In the genomic region with DNA sequence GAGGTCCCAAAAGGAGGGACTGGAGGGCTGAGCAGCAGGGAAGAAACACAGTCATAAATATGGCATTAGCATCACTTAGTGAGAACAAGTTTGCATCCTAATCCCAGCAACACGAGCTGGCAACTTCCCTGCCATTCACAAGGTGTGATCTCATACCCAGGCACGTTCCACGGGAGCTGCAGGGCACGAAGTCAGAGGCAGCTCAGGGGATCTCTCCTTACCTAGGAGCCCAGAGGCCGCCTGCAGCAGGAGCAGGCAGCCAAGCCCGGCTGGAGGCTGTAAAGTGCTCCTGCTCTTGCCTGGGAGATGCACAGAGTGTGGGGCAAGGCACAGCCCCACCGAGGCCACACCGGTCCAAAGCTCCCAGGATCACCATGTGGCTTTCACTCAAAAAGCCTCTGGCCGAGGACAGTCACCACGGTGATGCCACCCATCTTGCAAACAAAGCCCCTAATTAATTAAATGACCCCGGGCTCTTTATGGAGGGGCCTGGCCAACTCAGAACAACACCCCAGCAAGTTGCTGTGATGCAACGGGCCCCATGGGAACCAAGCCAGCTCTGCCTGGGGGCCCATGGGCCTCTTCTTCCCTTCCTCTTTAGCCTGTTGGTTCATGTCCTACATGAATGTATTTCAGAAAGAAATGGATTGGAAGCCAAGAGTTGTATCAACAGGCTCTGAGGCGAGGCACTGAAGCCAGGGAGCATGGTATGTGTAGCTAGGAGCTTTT, we compare ENCODE assay signal across 9 cellular contexts. TPM values are rescaled to one million over a fixed set of nuclear protein-coding genes. Genes with fewer than 3 reads are reported as not detected.
DNase-seq lines count a peak whose midpoint lies in the region; TF ChIP-seq lines count a peak whose summit lies in the region.
"Had no signal": no experiment of that assay in that cellular context is flagged by ENCODE, and none has a peak within 500 bp of the region (broad histone marks: within the 10 kb centered on the region; RNA-seq: fewer than 3 reads in every experiment).

No MANE protein-coding gene starts in this region.

- H3K9ac ChIP-seq in mesendoderm (ENCODE audit: low read length), result no peak overlapping the region

- intact Hi-C loops in vagina (cut with DNase I) (no loop called here), Caco-2 (cut with micrococcal nuclease; ENCODE audit: unreplicated experiment) (no loop called here)

- H3K4me1 ChIP-seq in mesendoderm (ENCODE audit: control insufficient read depth, low read depth, low read length) (peaks cover 27% of the 10 kb centered on the region), vagina (peaks cover 97% of the 10 kb centered on the region), Caco-2 (peaks cover 39% of the 10 kb centered on the region)

- no TSS peak for BruUV-seq in Caco-2 (replicated peaks; lab: Mats Ljungman, UMichigan)

- no peaks in the 10 kb centered on the region for H3K9me3 Mint-ChIP-seq in Caco-2 (ENCODE audit: unreplicated experiment)
- H3K9me3 Mint-ChIP-seq in glutamatergic neuron (ENCODE audit: unreplicated experiment), result peaks cover 5% of the 10 kb centered on the region

- no peak overlapping the region for H2BK5ac ChIP-seq in mesendoderm (ENCODE audit: low read length)

- no peak overlapping the region for H3K23ac ChIP-seq in mesendoderm (ENCODE audit: low read length)

- H3K4me1 Mint-ChIP-seq in Caco-2 (ENCODE audit: low read depth, unreplicated experiment), result peaks cover 34% of the 10 kb centered on the region
- H3K4me1 Mint-ChIP-seq in glutamatergic neuron (ENCODE audit: low read depth, unreplicated experiment), result peaks cover 35% of the 10 kb centered on the region

- DNase-seq in SKM-1 treated with dmso at 0.1 percent for 144 hours (lab: John Stamatoyannopoulos, UW; ENCODE audit: unreplicated experiment) (peak; percentile 52), SKM-1 (lab: John Stamatoyannopoulos, UW; ENCODE audit: unreplicated experiment) (no peak), astrocyte of the hippocampus (ENCODE audit: low read depth, low spot score) (peak; percentile 66), mesendoderm (peak; percentile 82), vagina (ENCODE audit: extremely low spot score in 2 of 2) (no peak), Caco-2 (no peak), GOT3 (lab: John Stamatoyannopoulos, UW) (no peak), glutamatergic neuron (no peak)

- H3K4me3 ChIP-seq in mesendoderm (ENCODE audit: low read length) (no peak overlapping the region), vagina (no peak overlapping the region), Caco-2 (ENCODE audit: low read depth, low read length) (no peak overlapping the region)
- H3K4me3 ChIP-seq: cardiac muscle cell had no signal

- H3K9me3 ChIP-seq in vagina (no peaks in the 10 kb centered on the region), Caco-2 (no peaks in the 10 kb centered on the region)

- no peak overlapping the region for H4K8ac ChIP-seq in mesendoderm (ENCODE audit: low read depth, low read length)

- H2AK5ac ChIP-seq in mesendoderm (ENCODE audit: low read length), result no peak overlapping the region

- H3K4me3 Mint-ChIP-seq in Caco-2 (ENCODE audit: unreplicated experiment) (no peak overlapping the region), glutamatergic neuron (ENCODE audit: unreplicated experiment) (no peak overlapping the region)

- peaks cover 26% of the 10 kb centered on the region for H3K79me1 ChIP-seq in mesendoderm (ENCODE audit: low read length)

- POLR2A ChIA-PET in Caco-2 (lab: Charles Lee), result no interaction called here

- H3K27ac Mint-ChIP-seq in Caco-2 (ENCODE audit: unreplicated experiment), result no peak overlapping the region
- H3K27ac Mint-ChIP-seq in glutamatergic neuron (ENCODE audit: unreplicated experiment), result no peak overlapping the region

- no CpG with 5 or more reads among the region's 13 CpGs for whole genome bisulfite sequencing in mesendoderm (ENCODE audit: extremely low coverage, insufficient coverage, low lambda C conversion rate)

- no peak for TF ChIP-seq CTCF in vagina (IDR thresholded peaks at IDR 0.05)
- TF ChIP-seq CTCF in Caco-2 (IDR thresholded peaks at IDR 0.05; ENCODE audit: insufficient read depth in 1 of 2, low read depth in 1 of 2, low read length in 1 of 2, severe bottlenecking in 1 of 2, unreplicated experiment in 1 of 2), result no peak
- TF ChIP-seq CTCF in glutamatergic neuron (IDR thresholded peaks at IDR 0.05; ENCODE audit: partially characterized antibody, unreplicated experiment), result no peak

- H3K27me3 ChIP-seq in mesendoderm (ENCODE audit: insufficient read depth, low read length, poor library complexity) (no peaks in the 10 kb centered on the region), vagina (no peaks in the 10 kb centered on the region), Caco-2 (replicated peaks; ENCODE audit: control insufficient read depth, insufficient read depth, low read length) (no peaks in the 10 kb centered on the region)
- H3K27me3 ChIP-seq: cardiac muscle cell had no signal

- H3K36me3 ChIP-seq in mesendoderm (ENCODE audit: control insufficient read depth, insufficient read depth, low read length) (no peaks in the 10 kb centered on the region), vagina (no peaks in the 10 kb centered on the region), Caco-2 (ENCODE audit: control insufficient read depth, insufficient read depth, low read length) (no peaks in the 10 kb centered on the region)
- H3K36me3 ChIP-seq: cardiac muscle cell had no signal

- peak overlapping the region; percentile 37 for H3K56ac ChIP-seq in mesendoderm (ENCODE audit: low read length)

- peak overlapping the region; percentile 13 for H2BK15ac ChIP-seq in mesendoderm (replicated peaks; ENCODE audit: low read depth)

- H2BK120ac ChIP-seq in mesendoderm (ENCODE audit: low read depth, low read length), result no peak overlapping the region

- H3K27ac ChIP-seq in mesendoderm (ENCODE audit: low read depth, low read length) (no peak overlapping the region), vagina (peak overlapping the region; percentile 82)
- H3K27ac ChIP-seq: cardiac muscle cell had no signal

- H3K18ac ChIP-seq in mesendoderm (ENCODE audit: low read length), result peak overlapping the region; percentile 40

- H3K27me3 Mint-ChIP-seq in Caco-2 (ENCODE audit: insufficient read depth, unreplicated experiment), result no peaks in the 10 kb centered on the region
- peaks cover 4% of the 10 kb centered on the region for H3K27me3 Mint-ChIP-seq in glutamatergic neuron (ENCODE audit: unreplicated experiment)

- peaks cover 89% of the 10 kb centered on the region for H3K79me2 ChIP-seq in mesendoderm (ENCODE audit: control insufficient read depth, insufficient read depth, low read length)

- TF ChIP-seq POLR2A in vagina (IDR thresholded peaks at IDR 0.05), result no peak

- H3K4ac ChIP-seq in mesendoderm (ENCODE audit: low read depth, low read length), result no peak overlapping the region

- H4K5ac ChIP-seq in mesendoderm (ENCODE audit: low read length), result no peak overlapping the region

- CTCF ChIA-PET in Caco-2 (lab: Charles Lee), result interaction anchor here (1.1 kb wide), 1 partner anchor 15 kb away, joined by 4 read pairs; no protein-coding TSS in a partner anchor

- H3K4me2 ChIP-seq in mesendoderm (ENCODE audit: low read length), result no peak overlapping the region

- H3K36me3 Mint-ChIP-seq in Caco-2 (ENCODE audit: insufficient read depth, unreplicated experiment), result peaks cover 1% of the 10 kb centered on the region
- H3K36me3 Mint-ChIP-seq in glutamatergic neuron (ENCODE audit: unreplicated experiment), result peaks cover 3% of the 10 kb centered on the region

RNA-seq across cellular contexts. Expression of gene NUAK1, which starts 26.5 kb away (rescaled TPM):
- 22.4 TPM for polyA plus RNA-seq in mesendoderm (2013, experiment 1 of 2)
- polyA plus RNA-seq in mesendoderm (2013, experiment 2 of 2), result 22.1 TPM
- total RNA-seq in vagina (22.8 TPM), Caco-2 (2022) (3.7 and 4.2 TPM in 2 replicates), glutamatergic neuron (ENCODE audit: unreplicated experiment) (18.8 TPM)

Comparison
In these comparisons a context has a peak if more than half of its experiments do, and no peak if none do; other contexts are left out.
1. DNase-seq: peak in SKM-1 treated with dmso at 0.1 percent for 144 hours (single experiment), astrocyte of the hippocampus (single experiment) and mesendoderm (single experiment); none in SKM-1 (single experiment), vagina (0 of 2), Caco-2 (0 of 2), GOT3 (single experiment) and glutamatergic neuron (single experiment).